Comparison of ENCODE assay signal across 29 cellular contexts in genomic region chr1:245261786-245262185, GRCh38.
DNase-seq lines count a peak whose midpoint lies in the region; ATAC-seq and TF ChIP-seq lines count a peak whose summit lies in the region.
"Had no signal": no experiment of that assay in that cellular context is flagged by ENCODE, and none has a peak within 500 bp of the region (broad histone marks: within the 10 kb centered on the region; RNA-seq: fewer than 3 reads in every experiment).

No MANE protein-coding gene starts in this region.

- no peak overlapping the region for H2BK15ac ChIP-seq in neuronal stem cell (ENCODE audit: low read length)

- no peak overlapping the region for H3K4me3 ChIP-seq in adipocyte (ENCODE audit: low read length)
- no peak overlapping the region for H3K4me3 ChIP-seq in neuronal stem cell (ENCODE audit: low read length in 2 of 2)
- H3K4me3 ChIP-seq: gastrocnemius medialis, GM23248, psoas muscle had no signal

- DNase-seq in G401 (ENCODE audit: low spot score), result peak; percentile 34
- peak; percentile 66 for DNase-seq in adipocyte (ENCODE audit: low read depth)
- DNase-seq in glomerular visceral epithelial cell (ENCODE audit: extremely low spot score), result peak; percentile 93
- peak; percentile 97 for DNase-seq in renal cortical epithelial cell (ENCODE audit: low read depth)
- no peak for DNase-seq in WTC11 (ENCODE audit: low spot score)
- no peak for DNase-seq in neuronal stem cell (ENCODE audit: low spot score)
- DNase-seq: activated CD4-positive, alpha-beta T cell treated with anti-CD3 and anti-CD28 coated beads, Interleukin-2, amount 10 ng/mL, durations not matched to agents 7 days and 5 days; activated naive CD8-positive, alpha-beta T cell treated with anti-CD3 and anti-CD28 coated beads for 36 hours; aorta; C1 segment of cervical spinal cord; dermis blood vessel endothelial cell; DMS79 treated with DMSO at 0.1 percent for 48 hours; gastrocnemius medialis; GM23248; hippocampal formation; NCI-H2107; NCI-H446; NCI-H82; psoas muscle; SIG-M5; SW 1271; T-helper 9 cell had no signal

- no peak overlapping the region for H3K14ac ChIP-seq in neuronal stem cell (ENCODE audit: low read length)

- POLR2A ChIA-PET in WTC11 (lab: Charles Lee), result no interaction called here

- ATAC-seq in GM19397 (IDR thresholded peaks at IDR 0.05; ENCODE audit: unreplicated experiment) (no peak), GM21825 (IDR thresholded peaks at IDR 0.05; ENCODE audit: unreplicated experiment) (no peak), WTC11 (no peak)
- ATAC-seq: gastrocnemius medialis; psoas muscle; stimulated activated memory B cell treated with anti-CD40 and anti-IgM and Interleukin-4, amounts not matched to agents 10 μg/mL and 1 μg/mL and 100 μg/mL, for 72 hours had no signal

- CTCF ChIA-PET in WTC11 (lab: Charles Lee), result interaction anchor here (2.0 kb wide), 1 partner anchor 105 kb away, joined by 5 read pairs; no protein-coding TSS in a partner anchor

- no peaks in the 10 kb centered on the region for H3K27me3 Mint-ChIP-seq in WTC11 (ENCODE audit: low read depth)
- H3K27me3 Mint-ChIP-seq: activated CD4-positive, alpha-beta T cell treated with anti-CD3 and anti-CD28 coated beads, Interleukin-2, amount 10 ng/mL, durations not matched to agents 7 days and 5 days; activated naive CD8-positive, alpha-beta T cell treated with anti-CD3 and anti-CD28 coated beads for 36 hours had no signal

- H3K27ac Mint-ChIP-seq in WTC11, result no peak overlapping the region
- H3K27ac Mint-ChIP-seq: activated CD4-positive, alpha-beta T cell treated with anti-CD3 and anti-CD28 coated beads, Interleukin-2, amount 10 ng/mL, durations not matched to agents 7 days and 5 days; activated naive CD8-positive, alpha-beta T cell treated with anti-CD3 and anti-CD28 coated beads for 36 hours; IgD-negative memory B cell; mesothelial cell of epicardium; stimulated activated memory B cell treated with anti-CD40 and anti-IgM and Interleukin-4, amounts not matched to agents 10 μg/mL and 1 μg/mL and 100 μg/mL, for 72 hours had no signal

- H4K91ac ChIP-seq in neuronal stem cell (ENCODE audit: low read depth, low read length, poor library complexity), result no peak overlapping the region

- no peak overlapping the region for H3K18ac ChIP-seq in neuronal stem cell (ENCODE audit: low read length)

- no peaks in the 10 kb centered on the region for H3K79me1 ChIP-seq in neuronal stem cell (ENCODE audit: low read depth, low read length)

- in situ Hi-C loops in G401 (cut with HindIII; ENCODE audit: low sequenced_read_pairs), result no loop called here

- no peaks in the 10 kb centered on the region for H3K9me3 Mint-ChIP-seq in WTC11
- H3K9me3 Mint-ChIP-seq: activated CD4-positive, alpha-beta T cell treated with anti-CD3 and anti-CD28 coated beads, Interleukin-2, amount 10 ng/mL, durations not matched to agents 7 days and 5 days; activated naive CD8-positive, alpha-beta T cell treated with anti-CD3 and anti-CD28 coated beads for 36 hours; central memory CD8-positive, alpha-beta T cell; mesothelial cell of epicardium had no signal

- H3K4me1 Mint-ChIP-seq in WTC11, result peaks cover 39% of the 10 kb centered on the region
- H3K4me1 Mint-ChIP-seq: activated CD4-positive, alpha-beta T cell treated with anti-CD3 and anti-CD28 coated beads, Interleukin-2, amount 10 ng/mL, durations not matched to agents 7 days and 5 days; activated naive CD8-positive, alpha-beta T cell treated with anti-CD3 and anti-CD28 coated beads for 36 hours; central memory CD8-positive, alpha-beta T cell; IgD-negative memory B cell; stimulated activated memory B cell treated with anti-CD40 and anti-IgM and Interleukin-4, amounts not matched to agents 10 μg/mL and 1 μg/mL and 100 μg/mL, for 72 hours had no signal

- no peaks in the 10 kb centered on the region for H3K36me3 Mint-ChIP-seq in WTC11
- H3K36me3 Mint-ChIP-seq: activated naive CD8-positive, alpha-beta T cell treated with anti-CD3 and anti-CD28 coated beads for 36 hours; IgD-negative memory B cell; mesothelial cell of epicardium; stimulated activated memory B cell treated with anti-CD40 and anti-IgM and Interleukin-4, amounts not matched to agents 10 μg/mL and 1 μg/mL and 100 μg/mL, for 72 hours had no signal

- H2BK120ac ChIP-seq in neuronal stem cell (ENCODE audit: low read depth, low read length), result no peak overlapping the region

- no CpG with 5 or more reads among the region's 7 CpGs for WGBS in neuronal stem cell (ENCODE audit: extremely low coverage in 2 of 2, insufficient read length in 2 of 2, insufficient replicate concordance in 1 of 2), 2 donors

- no peak for TF ChIP-seq CTCF in WTC11 (IDR thresholded peaks at IDR 0.05)

- H2BK12ac ChIP-seq in neuronal stem cell (ENCODE audit: low read length), result no peak overlapping the region

- no peak overlapping the region for H3K23ac ChIP-seq in neuronal stem cell (ENCODE audit: low read depth, low read length, poor library complexity)

- no peak overlapping the region for H3K27ac ChIP-seq in neuronal stem cell (replicated peaks; ENCODE audit: low read length)
- H3K27ac ChIP-seq: gastrocnemius medialis, GM23248, psoas muscle, VCaP had no signal

- H3K9me3 ChIP-seq in adipocyte (ENCODE audit: control insufficient read depth, low read length) (peaks cover 5% of the 10 kb centered on the region), neuronal stem cell (replicated peaks in 1 of 2; ENCODE audit: control insufficient read depth in 2 of 2, insufficient read depth in 1 of 2, low read depth in 1 of 2, low read length in 2 of 2) (no peaks in the 10 kb centered on the region)
- H3K9me3 ChIP-seq: gastrocnemius medialis, psoas muscle had no signal

- no peak overlapping the region for H2BK5ac ChIP-seq in neuronal stem cell (ENCODE audit: low read length)

- no peak overlapping the region for H3K9ac ChIP-seq in adipocyte (ENCODE audit: low read length)
- H3K9ac ChIP-seq in neuronal stem cell (ENCODE audit: low read depth, low read length, poor library complexity), result no peak overlapping the region
- H3K9ac ChIP-seq: GM23248 had no signal

- H3K4me1 ChIP-seq in adipocyte (ENCODE audit: control insufficient read depth, insufficient read depth, low read length) (peaks cover 3% of the 10 kb centered on the region), neuronal stem cell (ENCODE audit: control insufficient read depth in 2 of 2, insufficient read depth in 1 of 2, low read depth in 1 of 2, low read length in 2 of 2) (peaks cover 3% of the 10 kb centered on the region in 2 donors)
- H3K4me1 ChIP-seq: gastrocnemius medialis, psoas muscle had no signal

- H3K4me2 ChIP-seq in neuronal stem cell (ENCODE audit: insufficient read depth, low read length, poor library complexity, severe bottlenecking), result no peak overlapping the region

- H4K8ac ChIP-seq in neuronal stem cell (ENCODE audit: low read depth, low read length), result no peak overlapping the region

- H2AFZ ChIP-seq in neuronal stem cell (ENCODE audit: low read length), result no peak overlapping the region
- H2AFZ ChIP-seq: GM23248 had no signal

- H3K4me3 Mint-ChIP-seq in WTC11, result no peak overlapping the region
- H3K4me3 Mint-ChIP-seq: activated CD4-positive, alpha-beta T cell treated with anti-CD3 and anti-CD28 coated beads, Interleukin-2, amount 10 ng/mL, durations not matched to agents 7 days and 5 days; activated naive CD8-positive, alpha-beta T cell treated with anti-CD3 and anti-CD28 coated beads for 36 hours; central memory CD8-positive, alpha-beta T cell; mesothelial cell of epicardium; stimulated activated memory B cell treated with anti-CD40 and anti-IgM and Interleukin-4, amounts not matched to agents 10 μg/mL and 1 μg/mL and 100 μg/mL, for 72 hours had no signal

- no peak overlapping the region for H2AK5ac ChIP-seq in neuronal stem cell (ENCODE audit: low read depth, low read length)

- H3K4ac ChIP-seq in neuronal stem cell (ENCODE audit: low read length), result no peak overlapping the region

- H3K27me3 ChIP-seq in adipocyte (replicated peaks; ENCODE audit: control insufficient read depth, insufficient read depth, low read length), result peaks cover 4% of the 10 kb centered on the region
- no peaks in the 10 kb centered on the region for H3K27me3 ChIP-seq in neuronal stem cell (ENCODE audit: control insufficient read depth in 3 of 3, insufficient read depth in 3 of 3, low read depth in 1 of 3, low read length in 3 of 3)
- H3K27me3 ChIP-seq: gastrocnemius medialis had no signal

- no peaks in the 10 kb centered on the region for H3K36me3 ChIP-seq in adipocyte (ENCODE audit: control insufficient read depth, insufficient read depth, low read length, severe bottlenecking)
- no peaks in the 10 kb centered on the region for H3K36me3 ChIP-seq in neuronal stem cell (replicated peaks in 1 of 2; ENCODE audit: control insufficient read depth in 2 of 2, insufficient read depth in 2 of 2, low read length in 2 of 2)
- H3K36me3 ChIP-seq: gastrocnemius medialis had no signal

TF ChIP-seq in WTC11, 78 proteins besides CTCF, POLR2A, EP300 and RAD21 (continues in another document):
- no peak for TF ChIP-seq HMGXB4 (CRISPR knock-in tag; IDR thresholded peaks at IDR 0.05)

Comparison
In these comparisons a context has a peak if more than half of its experiments do, and no peak if none do; other contexts are left out.
1. DNase-seq: peak in G401 (single experiment), adipocyte (single experiment), glomerular visceral epithelial cell (single experiment) and renal cortical epithelial cell (single experiment); none in WTC11 (single experiment) and neuronal stem cell (single experiment).